Comparison of ENCODE assay signal across 20 cellular contexts in genomic region chr3:165653130-165653778, GRCh38.
"Had no signal": no experiment of that assay in that cellular context is flagged by ENCODE, and none has a peak within 500 bp of the region (broad histone marks: within the 10 kb centered on the region; RNA-seq: fewer than 3 reads in every experiment).

No MANE protein-coding gene starts in this region.

- H3K36me3 Mint-ChIP-seq: activated naive CD8-positive, alpha-beta T cell; naive thymus-derived CD8-positive, alpha-beta T cell; WTC11 had no signal

- H3K4me3 ChIP-seq: adrenal gland, esophagus squamous epithelium, gastrocnemius medialis, lower lobe of right lung, spleen, thoracic aorta, upper lobe of left lung had no signal

- H3K27ac Mint-ChIP-seq: activated naive CD8-positive, alpha-beta T cell; activated T-helper 17 cell treated with anti-CD3 and anti-CD28 coated beads, Interleukin-2, amount 50 U/mL, for 72 hours; endodermal cell; naive thymus-derived CD8-positive, alpha-beta T cell; WTC11 had no signal

- H3K27me3 Mint-ChIP-seq: activated naive CD8-positive, alpha-beta T cell; activated T-helper 17 cell treated with anti-CD3 and anti-CD28 coated beads, Interleukin-2, amount 50 U/mL, for 72 hours; naive thymus-derived CD8-positive, alpha-beta T cell had no signal

- H3K36me3 ChIP-seq: adrenal gland, esophagus squamous epithelium, gastrocnemius medialis, lower lobe of right lung, spleen, thoracic aorta, upper lobe of left lung had no signal

- FAIRE-seq: astrocyte, islet of Langerhans had no signal

- H3K27me3 ChIP-seq: adrenal gland, esophagus squamous epithelium, gastrocnemius medialis, spleen, upper lobe of left lung had no signal

- H3K4me3 Mint-ChIP-seq: activated naive CD8-positive, alpha-beta T cell; activated T-helper 17 cell treated with anti-CD3 and anti-CD28 coated beads, Interleukin-2, amount 50 U/mL, for 72 hours; endodermal cell; naive thymus-derived CD8-positive, alpha-beta T cell; WTC11 had no signal

- ATAC-seq: activated T-helper 17 cell treated with anti-CD3 and anti-CD28 coated beads, Interleukin-2, amount 50 U/mL, for 72 hours; gastrocnemius medialis; left lobe of liver; lower lobe of right lung; naive thymus-derived CD8-positive, alpha-beta T cell; WTC11 had no signal

- H3K9me3 ChIP-seq: adrenal gland, gastrocnemius medialis, lower lobe of right lung, thoracic aorta had no signal

- H3K4me1 Mint-ChIP-seq: activated T-helper 17 cell treated with anti-CD3 and anti-CD28 coated beads, Interleukin-2, amount 50 U/mL, for 72 hours; endodermal cell; naive thymus-derived CD8-positive, alpha-beta T cell; WTC11 had no signal

- H3K9me3 Mint-ChIP-seq: activated T-helper 17 cell treated with anti-CD3 and anti-CD28 coated beads, Interleukin-2, amount 50 U/mL, for 72 hours had no signal

- DNase-seq: activated T-cell treated with anti-CD3 and anti-CD28 coated beads, Interleukin-2, amount 50 U/mL, for 1 hour; adrenal gland; central memory CD4-positive, alpha-beta T cell; endodermal cell; esophagus squamous epithelium; gastrocnemius medialis; hypothalamus; lower lobe of right lung; naive thymus-derived CD8-positive, alpha-beta T cell; spleen; stimulated activated CD4-positive, alpha-beta T cell treated with anti-CD3 and anti-CD28 coated beads, Interleukin-4, amount 100 ng/mL, for 1 hour; stimulated activated naive CD4-positive, alpha-beta T cell; upper lobe of left lung had no signal

- H3K4me1 ChIP-seq: adrenal gland, esophagus squamous epithelium, gastrocnemius medialis, lower lobe of right lung, spleen, upper lobe of left lung had no signal
